In genomic region chr9:105822814-105823213, GRCh38 we compare ENCODE assay signal across 30 cellular contexts.
"Had no signal": no experiment of that assay in that cellular context is flagged by ENCODE, and none has a peak within 500 bp of the region (broad histone marks: within the 10 kb centered on the region; RNA-seq: fewer than 3 reads in every experiment).

No MANE protein-coding gene starts in this region.

- H3K4me1 Mint-ChIP-seq: activated B cell treated with CpG ODN at 0.5 μM for 24 hours; activated CD4-positive, alpha-beta memory T cell treated with anti-CD3 and anti-CD28 coated beads, Interleukin-2, amount 10 ng/mL, durations not matched to agents 7 days and 5 days; activated CD4-positive, alpha-beta T cell treated with anti-CD3 and anti-CD28 coated beads, Interleukin-2, amount 10 ng/mL, durations not matched to agents 7 days and 5 days; activated CD8-positive, alpha-beta memory T cell treated with anti-CD3 and anti-CD28 coated beads, Interleukin-2, amount 10 ng/mL, durations not matched to agents 7 days and 5 days; activated naive CD4-positive, alpha-beta T cell treated with anti-CD3 and anti-CD28 coated beads, Interleukin-2, amount 50 U/mL, for 24 hours; T-helper 17 cell had no signal

- ATAC-seq: activated CD4-positive, CD25-positive, alpha-beta regulatory T cell treated with anti-CD3 and anti-CD28 coated beads, Interleukin-2, amount 50 U/mL, for 24 hours; activated CD8-positive, alpha-beta memory T cell treated with anti-CD3 and anti-CD28 coated beads, Interleukin-2, amount 10 ng/mL, durations not matched to agents 7 days and 5 days; body of pancreas; effector memory CD8-positive, alpha-beta T cell; foreskin keratinocyte; gastroesophageal sphincter; heart right ventricle; T-helper 17 cell had no signal

- H3K27me3 Mint-ChIP-seq: activated B cell treated with CpG ODN at 0.5 μM for 24 hours; activated CD4-positive, alpha-beta memory T cell treated with anti-CD3 and anti-CD28 coated beads, Interleukin-2, amount 10 ng/mL, durations not matched to agents 7 days and 5 days; activated CD4-positive, alpha-beta T cell treated with anti-CD3 and anti-CD28 coated beads, Interleukin-2, amount 10 ng/mL, durations not matched to agents 7 days and 5 days; activated CD8-positive, alpha-beta memory T cell treated with anti-CD3 and anti-CD28 coated beads, Interleukin-2, amount 10 ng/mL, durations not matched to agents 7 days and 5 days; activated naive CD4-positive, alpha-beta T cell treated with anti-CD3 and anti-CD28 coated beads, Interleukin-2, amount 50 U/mL, for 24 hours; effector memory CD8-positive, alpha-beta T cell; T-helper 17 cell had no signal

- H3K4me3 Mint-ChIP-seq: activated B cell treated with CpG ODN at 0.5 μM for 24 hours; activated CD4-positive, alpha-beta memory T cell treated with anti-CD3 and anti-CD28 coated beads, Interleukin-2, amount 10 ng/mL, durations not matched to agents 7 days and 5 days; activated CD4-positive, alpha-beta T cell treated with anti-CD3 and anti-CD28 coated beads, Interleukin-2, amount 10 ng/mL, durations not matched to agents 7 days and 5 days; activated CD8-positive, alpha-beta memory T cell treated with anti-CD3 and anti-CD28 coated beads, Interleukin-2, amount 10 ng/mL, durations not matched to agents 7 days and 5 days; activated naive CD4-positive, alpha-beta T cell treated with anti-CD3 and anti-CD28 coated beads, Interleukin-2, amount 50 U/mL, for 24 hours; effector memory CD8-positive, alpha-beta T cell; T-helper 17 cell; T-helper 2 cell treated with Interferon-gamma antibody and Interleukin-4, amounts not matched to agents 5 μg/mL and 100 μg/mL, for 36 hours had no signal

- FAIRE-seq: colon had no signal

- DNase-seq: activated B cell treated with CpG ODN at 0.5 μM for 24 hours; activated CD4-positive, alpha-beta memory T cell treated with anti-CD3 and anti-CD28 coated beads, Interleukin-2, amount 10 ng/mL, durations not matched to agents 7 days and 5 days; activated CD4-positive, alpha-beta T cell treated with anti-CD3 and anti-CD28 coated beads, Interleukin-2, amount 10 ng/mL, durations not matched to agents 7 days and 5 days; activated CD4-positive, alpha-beta T cell treated with anti-CD3 and anti-CD28 coated beads, Interleukin-2, amount 50 U/mL, for 4 hours; activated CD8-positive, alpha-beta memory T cell treated with anti-CD3 and anti-CD28 coated beads, Interleukin-2, amount 10 ng/mL, durations not matched to agents 7 days and 5 days; activated CD8-positive, alpha-beta memory T cell treated with anti-CD3 and anti-CD28 coated beads, Interleukin-2, amount 50 U/mL, for 4 hours; activated effector memory CD4-positive, alpha-beta T cell treated with anti-CD3 and anti-CD28 coated beads, Interleukin-2, amount 50 U/mL, for 16 hours; activated T-cell treated with anti-CD3 and anti-CD28 coated beads, Interleukin-2, amount 50 U/mL, for 1 hour; adrenal gland; amygdala; aorta; body of pancreas; caudate nucleus; cortex of kidney; dermis blood vessel endothelial cell; effector CD4-positive, alpha-beta T cell; effector memory CD8-positive, alpha-beta T cell; erythroblast; foreskin keratinocyte; heart right ventricle; T-helper 1 cell; T-helper 17 cell; T1000; WERI-Rb-1 had no signal

- H3K36me3 Mint-ChIP-seq: activated CD8-positive, alpha-beta memory T cell treated with anti-CD3 and anti-CD28 coated beads, Interleukin-2, amount 10 ng/mL, durations not matched to agents 7 days and 5 days had no signal

- H3K27ac Mint-ChIP-seq: activated B cell treated with CpG ODN at 0.5 μM for 24 hours; activated CD4-positive, alpha-beta memory T cell treated with anti-CD3 and anti-CD28 coated beads, Interleukin-2, amount 10 ng/mL, durations not matched to agents 7 days and 5 days; activated CD4-positive, alpha-beta T cell treated with anti-CD3 and anti-CD28 coated beads, Interleukin-2, amount 10 ng/mL, durations not matched to agents 7 days and 5 days; activated CD8-positive, alpha-beta memory T cell treated with anti-CD3 and anti-CD28 coated beads, Interleukin-2, amount 10 ng/mL, durations not matched to agents 7 days and 5 days; activated naive CD4-positive, alpha-beta T cell treated with anti-CD3 and anti-CD28 coated beads, Interleukin-2, amount 50 U/mL, for 24 hours; activated T-helper 2 cell treated with anti-CD3 and anti-CD28 coated beads, Interferon-gamma antibody, Interleukin-2, Interleukin-4, amounts not matched to agents 10 μg/mL and 5 μg/mL and 100 μg/mL, durations not matched to agents 14 hours and 24 hours and 36 hours; effector memory CD8-positive, alpha-beta T cell; T-helper 17 cell; T-helper 2 cell treated with Interferon-gamma antibody and Interleukin-4, amounts not matched to agents 5 μg/mL and 100 μg/mL, for 36 hours had no signal
